ENCODE assay signal across 8 cellular contexts in genomic region chr3:196712514-196713413, GRCh38. TPM values are rescaled to one million over a fixed set of nuclear protein-coding genes. Genes with fewer than 3 reads are reported as not detected.
A peak's percentile ranks its signal among the peaks of the same experiment; 100 is the strongest.
DNase-seq lines count a peak whose midpoint lies in the region; ATAC-seq and TF ChIP-seq lines count a peak whose summit lies in the region.

No MANE protein-coding gene starts in this region.

- H3K9me3 Mint-ChIP-seq in CD4-positive, CD25-positive, alpha-beta regulatory T cell: no peaks in the 10 kb centered on the region
- no peaks in the 10 kb centered on the region for H3K9me3 Mint-ChIP-seq in T-helper 1 cell treated with Interleukin-12 subunit alpha and Interleukin-12 subunit beta and Interleukin-4 antibody, amounts not matched to agents 30 μg/mL and 1 μg/mL, for 36 hours

- H3K27me3 Mint-ChIP-seq in CD4-positive, CD25-positive, alpha-beta regulatory T cell: no peaks in the 10 kb centered on the region
- no peaks in the 10 kb centered on the region for H3K27me3 Mint-ChIP-seq in T-helper 1 cell treated with Interleukin-12 subunit alpha and Interleukin-12 subunit beta and Interleukin-4 antibody, amounts not matched to agents 30 μg/mL and 1 μg/mL, for 36 hours (ENCODE audit: low read depth)

- BruUV-seq in mammary epithelial cell (replicated peaks; lab: Mats Ljungman, UMichigan): TSS peak; percentile 32

- H3K27me3 ChIP-seq in CD4-positive, CD25-positive, alpha-beta regulatory T cell (ENCODE audit: control insufficient read depth, insufficient read depth, low read length): no peaks in the 10 kb centered on the region
- H3K27me3 ChIP-seq in mammary epithelial cell (ENCODE audit: insufficient read depth, low read length): no peaks in the 10 kb centered on the region

- in situ Hi-C loops in mammary epithelial cell (cut with MboI; ENCODE audit: low sequenced_read_pairs in 2 of 2): no loop called here

- H3K36me3 ChIP-seq in CD4-positive, CD25-positive, alpha-beta regulatory T cell (ENCODE audit: control insufficient read depth, insufficient read depth, low read length): no peaks in the 10 kb centered on the region
- peaks cover 2% of the 10 kb centered on the region for H3K36me3 ChIP-seq in mammary epithelial cell (ENCODE audit: insufficient read depth, low read length)

- H3K9me3 ChIP-seq in CD4-positive, CD25-positive, alpha-beta regulatory T cell (ENCODE audit: control insufficient read depth in 2 of 2, low read length in 2 of 2): no peaks in the 10 kb centered on the region
- H3K9me3 ChIP-seq in mammary epithelial cell (replicated peaks; ENCODE audit: insufficient read depth, low read length): no peaks in the 10 kb centered on the region

- peak in 2 of 3 donors; percentile 55 to 71 for DNase-seq in CD4-positive, CD25-positive, alpha-beta regulatory T cell
- DNase-seq in mammary epithelial cell (peak; percentile 56), kidney tubule cell (ENCODE audit: low spot score) (peak; percentile 37)
- peak; percentile 82 for DNase-seq in stimulated activated CD4-positive, alpha-beta T cell treated with anti-CD3 and anti-CD28 coated beads, Interleukin-15, amount 100 ng/mL, for 24 hours

- H2AFZ ChIP-seq in mammary epithelial cell (ENCODE audit: low read depth, low read length): peak overlapping the region; percentile 99

- peak; percentile 56 to 57 for ATAC-seq in CD4-positive, CD25-positive, alpha-beta regulatory T cell (ENCODE audit: low read depth in 2 of 2)
- ATAC-seq in GM19438 (IDR thresholded peaks at IDR 0.05; ENCODE audit: low read depth, unreplicated experiment) (peak; percentile 42), HG03571 (IDR thresholded peaks at IDR 0.05; ENCODE audit: unreplicated experiment) (peak; percentile 36), GM18858 (IDR thresholded peaks at IDR 0.05; ENCODE audit: unreplicated experiment) (no peak)

- H3K36me3 Mint-ChIP-seq in CD4-positive, CD25-positive, alpha-beta regulatory T cell: no peaks in the 10 kb centered on the region
- H3K36me3 Mint-ChIP-seq in T-helper 1 cell treated with Interleukin-12 subunit alpha and Interleukin-12 subunit beta and Interleukin-4 antibody, amounts not matched to agents 30 μg/mL and 1 μg/mL, for 36 hours (ENCODE audit: low read depth): peaks cover 6% of the 10 kb centered on the region

- peaks cover 16 to 43% (median 25%) of the 10 kb centered on the region in 4 donors for H3K4me1 Mint-ChIP-seq in CD4-positive, CD25-positive, alpha-beta regulatory T cell
- H3K4me1 Mint-ChIP-seq in T-helper 1 cell treated with Interleukin-12 subunit alpha and Interleukin-12 subunit beta and Interleukin-4 antibody, amounts not matched to agents 30 μg/mL and 1 μg/mL, for 36 hours (ENCODE audit: low read depth): peaks cover 34% of the 10 kb centered on the region

- peak overlapping the region; percentile 89 for H3K4me2 ChIP-seq in mammary epithelial cell (ENCODE audit: insufficient read depth, low read depth, low read length)

- H3K4me1 ChIP-seq in CD4-positive, CD25-positive, alpha-beta regulatory T cell (ENCODE audit: control insufficient read depth, insufficient read depth, low read length, poor library complexity, severe bottlenecking): peaks cover 13% of the 10 kb centered on the region
- H3K4me1 ChIP-seq in mammary epithelial cell (ENCODE audit: insufficient read depth, low read length): peaks cover 4% of the 10 kb centered on the region

- H3K27ac ChIP-seq in CD4-positive, CD25-positive, alpha-beta regulatory T cell (ENCODE audit: insufficient read depth, low read length, poor library complexity, severe bottlenecking): peak overlapping the region; percentile 99
- H3K27ac ChIP-seq in mammary epithelial cell (ENCODE audit: insufficient read depth, low read depth, low read length): peak overlapping the region; percentile 58

- peak overlapping the region; percentile 54 to 90 (median 85) for H3K27ac Mint-ChIP-seq in CD4-positive, CD25-positive, alpha-beta regulatory T cell
- H3K27ac Mint-ChIP-seq in T-helper 1 cell treated with Interleukin-12 subunit alpha and Interleukin-12 subunit beta and Interleukin-4 antibody, amounts not matched to agents 30 μg/mL and 1 μg/mL, for 36 hours: peak overlapping the region; percentile 88

- H3K4me3 Mint-ChIP-seq in CD4-positive, CD25-positive, alpha-beta regulatory T cell: peak overlapping the region; percentile 84 to 90 (median 88)
- peak overlapping the region; percentile 86 for H3K4me3 Mint-ChIP-seq in T-helper 1 cell treated with Interleukin-12 subunit alpha and Interleukin-12 subunit beta and Interleukin-4 antibody, amounts not matched to agents 30 μg/mL and 1 μg/mL, for 36 hours

- TF ChIP-seq CTCF in mammary epithelial cell (conservative IDR thresholded peaks at IDR 0.05 in 1 of 2, IDR thresholded peaks at IDR 0.05 in 1 of 2; ENCODE audit: extremely low read depth in 1 of 2, insufficient read depth in 1 of 2, low read depth in 1 of 2, low read length in 2 of 2): no peak

- CTCF ChIA-PET in mammary epithelial cell (lab: Charles Lee; ENCODE audit: low non-redundant PET): interaction anchor here (0.6 kb wide), 1 partner anchor 688 kb away, joined by 3 read pairs; no protein-coding TSS in a partner anchor

- dilution Hi-C loops in mammary epithelial cell (cut with HindIII; ENCODE audit: low sequenced_read_pairs): no loop called here

- peak overlapping the region; percentile 85 for H3K4me3 ChIP-seq in CD4-positive, CD25-positive, alpha-beta regulatory T cell (ENCODE audit: low read depth, low read length)
- peak overlapping the region; percentile 67 to 94 (median 74) for H3K4me3 ChIP-seq in mammary epithelial cell (replicated peaks in 1 of 3; ENCODE audit: insufficient read depth in 1 of 3, low read depth in 2 of 3, low read length in 3 of 3)

- peak overlapping the region; percentile 70 for H3K9ac ChIP-seq in mammary epithelial cell (ENCODE audit: insufficient read depth, low read length)

- no peaks in the 10 kb centered on the region for H4K20me1 ChIP-seq in mammary epithelial cell (ENCODE audit: insufficient read depth, low read length)

- WGBS in mammary epithelial cell (ENCODE audit: low coverage, missing lambda C conversion rate): 33% methylated on average over 16 of the region's 64 CpGs

- H3K79me2 ChIP-seq in mammary epithelial cell (ENCODE audit: insufficient read depth, low read length): peaks cover 20% of the 10 kb centered on the region

- intact Hi-C loops in mammary epithelial cell (cut with micrococcal nuclease): loop anchor here (1.0 to 2.0 kb wide), 2 partner anchors 28 to 230 kb away; partner anchors contain the start of gene NCBP2

RNA-seq across cellular contexts. Expression of gene PIGX, which starts 0.6 kb away (rescaled TPM):
- 17.2 TPM for total RNA-seq in CD4-positive, CD25-positive, alpha-beta regulatory T cell
- 10 to 100 TPM; 18.8 to 40.4 (median 25.9) TPM for polyA plus RNA-seq in CD4-positive, CD25-positive, alpha-beta regulatory T cell
- total RNA-seq in mammary epithelial cell: 10 to 100 TPM; 25.7 to 28.3 TPM
- 11.8 TPM for polyA plus RNA-seq in mammary epithelial cell
- 17.4 TPM for polyA minus RNA-seq in mammary epithelial cell

RNA-seq across cellular contexts. Expression of gene CEP19, which starts 0.7 kb away (rescaled TPM):
- total RNA-seq in CD4-positive, CD25-positive, alpha-beta regulatory T cell: 1.9 TPM
- 1 to 10 TPM; 4.7 to 6.2 (median 5.6) TPM for polyA plus RNA-seq in CD4-positive, CD25-positive, alpha-beta regulatory T cell
- 1 to 10 TPM; 1.7 to 2.0 TPM for total RNA-seq in mammary epithelial cell
- polyA plus RNA-seq in mammary epithelial cell: 1.5 TPM
- polyA minus RNA-seq in mammary epithelial cell: not detected

RNA-seq across cellular contexts. Expression of gene PAK2, which starts 26.9 kb away (rescaled TPM):
- 83.7 TPM for total RNA-seq in CD4-positive, CD25-positive, alpha-beta regulatory T cell
- 10 to 100 TPM; 37.5 to 46.4 (median 41.7) TPM for polyA plus RNA-seq in CD4-positive, CD25-positive, alpha-beta regulatory T cell
- 10 to 100 TPM; 29.5 to 83.7 TPM for total RNA-seq in mammary epithelial cell
- 35.7 TPM for polyA plus RNA-seq in mammary epithelial cell
- polyA minus RNA-seq in mammary epithelial cell: 122 TPM
